Comparison of ENCODE assay signal across 12 cellular contexts in genomic region chr3:149466192-149466591, GRCh38. TPM values are rescaled to one million over a fixed set of nuclear protein-coding genes. Genes with fewer than 3 reads are reported as not detected.
DNase-seq lines count a peak whose midpoint lies in the region; ATAC-seq and TF ChIP-seq lines count a peak whose summit lies in the region.
"Had no signal": no experiment of that assay in that cellular context is flagged by ENCODE, and none has a peak within 500 bp of the region (broad histone marks: within the 10 kb centered on the region; RNA-seq: fewer than 3 reads in every experiment).

No MANE protein-coding gene starts in this region.

- no peaks in the 10 kb centered on the region for H3K36me3 ChIP-seq in mammary epithelial cell (ENCODE audit: insufficient read depth, low read length)
- no peaks in the 10 kb centered on the region for H3K36me3 ChIP-seq in upper lobe of right lung
- no peaks in the 10 kb centered on the region for H3K36me3 ChIP-seq in SJCRH30
- H3K36me3 ChIP-seq in sigmoid colon, result no peaks in the 10 kb centered on the region

- dilution Hi-C loops in mammary epithelial cell (cut with HindIII; ENCODE audit: low sequenced_read_pairs), result no loop called here

- CTCF ChIA-PET in mammary epithelial cell (lab: Charles Lee; ENCODE audit: low non-redundant PET), result no interaction called here

- H3K9ac ChIP-seq in mammary epithelial cell (ENCODE audit: insufficient read depth, low read length), result no peak overlapping the region

- WGBS in mammary epithelial cell (ENCODE audit: low coverage, missing lambda C conversion rate), result 86% methylated on average over 4 of the region's 4 CpGs
- 91 to 93% methylated on average over 4 of the region's 4 CpGs for WGBS in sigmoid colon, 2 donors

- H2AFZ ChIP-seq in mammary epithelial cell (ENCODE audit: low read depth, low read length), result peak overlapping the region; percentile 29

- H3K9me3 ChIP-seq in mammary epithelial cell (replicated peaks; ENCODE audit: insufficient read depth, low read length) (no peaks in the 10 kb centered on the region), upper lobe of right lung (no peaks in the 10 kb centered on the region), SJCRH30 (replicated peaks) (no peaks in the 10 kb centered on the region), sigmoid colon (no peaks in the 10 kb centered on the region)
- H3K9me3 ChIP-seq: mucosa of descending colon had no signal

- H4K20me1 ChIP-seq in mammary epithelial cell (ENCODE audit: insufficient read depth, low read length), result no peaks in the 10 kb centered on the region

- no peak overlapping the region for H3K4me3 Mint-ChIP-seq in glutamatergic neuron (ENCODE audit: unreplicated experiment)
- H3K4me3 Mint-ChIP-seq: activated naive CD4-positive, alpha-beta T cell treated with anti-CD3 and anti-CD28 coated beads, Interleukin-2, amount 50 U/mL, for 24 hours had no signal

- H3K27me3 ChIP-seq in mammary epithelial cell (ENCODE audit: insufficient read depth, low read length), result no peaks in the 10 kb centered on the region
- no peaks in the 10 kb centered on the region for H3K27me3 ChIP-seq in upper lobe of right lung
- no peaks in the 10 kb centered on the region for H3K27me3 ChIP-seq in SJCRH30
- no peaks in the 10 kb centered on the region for H3K27me3 ChIP-seq in sigmoid colon

- H3K79me2 ChIP-seq in mammary epithelial cell (ENCODE audit: insufficient read depth, low read length), result no peaks in the 10 kb centered on the region

- H3K27ac ChIP-seq in mammary epithelial cell (ENCODE audit: insufficient read depth, low read depth, low read length) (no peak overlapping the region), upper lobe of right lung (no peak overlapping the region), SJCRH30 (no peak overlapping the region), sigmoid colon (no peak overlapping the region)

- no peak overlapping the region for H3K4me2 ChIP-seq in mammary epithelial cell (ENCODE audit: insufficient read depth, low read depth, low read length)

- H3K4me1 ChIP-seq in mammary epithelial cell (ENCODE audit: insufficient read depth, low read length) (peaks cover 15% of the 10 kb centered on the region), upper lobe of right lung (peaks cover 9% of the 10 kb centered on the region), SJCRH30 (peaks cover 4% of the 10 kb centered on the region), sigmoid colon (no peaks in the 10 kb centered on the region)

- DNase-seq in HS-27A (ENCODE audit: low read depth) (peak; percentile 83), mammary epithelial cell (peak; percentile 50), iPS-NIHi7 (ENCODE audit: extremely low spot score) (peak; percentile 41), upper lobe of right lung (no peak), SJCRH30 (no peak), NCI-H524 treated with DMSO at 0.1 percent for 48 hours (lab: John Stamatoyannopoulos, UW) (no peak), glutamatergic neuron (no peak), sigmoid colon (no peak)
- DNase-seq: activated CD4-positive, alpha-beta T cell treated with anti-CD3 and anti-CD28 coated beads for 48 hours; mucosa of descending colon; SIG-M5 had no signal

- H3K27me3 Mint-ChIP-seq in glutamatergic neuron (ENCODE audit: unreplicated experiment), result peaks cover 7% of the 10 kb centered on the region

- intact Hi-C loops in mammary epithelial cell (cut with micrococcal nuclease), result no loop called here
- intact Hi-C loops in upper lobe of right lung (cut with DNase I), result no loop called here
- intact Hi-C loops in sigmoid colon (cut with DNase I), result no loop called here

- in situ Hi-C loops in mammary epithelial cell (cut with MboI; ENCODE audit: low sequenced_read_pairs in 2 of 2), result no loop called here

- no peak overlapping the region for H3K4me3 ChIP-seq in mammary epithelial cell (replicated peaks in 1 of 3; ENCODE audit: insufficient read depth in 1 of 3, low read depth in 2 of 3, low read length in 3 of 3)
- no peak overlapping the region for H3K4me3 ChIP-seq in upper lobe of right lung
- H3K4me3 ChIP-seq in SJCRH30, result no peak overlapping the region
- H3K4me3 ChIP-seq in sigmoid colon, result no peak overlapping the region
- H3K4me3 ChIP-seq: mucosa of descending colon had no signal

- peak; percentile 76 for ATAC-seq in upper lobe of right lung
- ATAC-seq: mucosa of descending colon had no signal

- no peak overlapping the region for H3K27ac Mint-ChIP-seq in glutamatergic neuron (ENCODE audit: unreplicated experiment)
- H3K27ac Mint-ChIP-seq: activated naive CD4-positive, alpha-beta T cell treated with anti-CD3 and anti-CD28 coated beads, Interleukin-2, amount 50 U/mL, for 24 hours had no signal

- BruUV-seq in mammary epithelial cell (replicated peaks; lab: Mats Ljungman, UMichigan), result no TSS peak

- H3K4me1 Mint-ChIP-seq in glutamatergic neuron (ENCODE audit: low read depth, unreplicated experiment), result peaks cover 7% of the 10 kb centered on the region
- H3K4me1 Mint-ChIP-seq: activated naive CD4-positive, alpha-beta T cell treated with anti-CD3 and anti-CD28 coated beads, Interleukin-2, amount 50 U/mL, for 24 hours had no signal

- TF ChIP-seq EP300 in sigmoid colon (IDR thresholded peaks at IDR 0.05), result no peak

- peaks cover 4% of the 10 kb centered on the region for H3K36me3 Mint-ChIP-seq in glutamatergic neuron (ENCODE audit: unreplicated experiment)
- H3K36me3 Mint-ChIP-seq: activated naive CD4-positive, alpha-beta T cell treated with anti-CD3 and anti-CD28 coated beads, Interleukin-2, amount 50 U/mL, for 24 hours had no signal

- TF ChIP-seq CTCF in mammary epithelial cell (conservative IDR thresholded peaks at IDR 0.05 in 1 of 2, IDR thresholded peaks at IDR 0.05 in 1 of 2; ENCODE audit: extremely low read depth in 1 of 2, insufficient read depth in 1 of 2, low read depth in 1 of 2, low read length in 2 of 2) (no peak), upper lobe of right lung (IDR thresholded peaks at IDR 0.05) (no peak), glutamatergic neuron (IDR thresholded peaks at IDR 0.05; ENCODE audit: partially characterized antibody, unreplicated experiment) (no peak), sigmoid colon (IDR thresholded peaks at IDR 0.05) (no peak)

- no peak for TF ChIP-seq POLR2A in sigmoid colon (IDR thresholded peaks at IDR 0.05)

- H3K9me3 Mint-ChIP-seq in glutamatergic neuron (ENCODE audit: unreplicated experiment), result no peaks in the 10 kb centered on the region
- H3K9me3 Mint-ChIP-seq: activated naive CD4-positive, alpha-beta T cell treated with anti-CD3 and anti-CD28 coated beads, Interleukin-2, amount 50 U/mL, for 24 hours had no signal

RNA-seq across cellular contexts. Expression of gene TM4SF4, which starts 8.3 kb away (rescaled TPM):
- total RNA-seq in mammary epithelial cell (not detected), upper lobe of right lung (0.49 TPM), glutamatergic neuron (ENCODE audit: unreplicated experiment) (not detected), sigmoid colon (10 to 100 TPM in 2 of 4 donors, 1 to 10 TPM in 2; 4.1 to 17.1 (median 10.6) TPM)
- polyA plus RNA-seq in mammary epithelial cell (not detected), sigmoid colon (1 to 10 TPM in 1 of 3 donors, under 1 TPM in 1, not detected in 1; 0.92 to 5.8 TPM)
- polyA minus RNA-seq in mammary epithelial cell, result not detected
- not detected in 2 replicates for total RNA-seq in SJCRH30 (2014; rRNA removed; shearing (Covaris generic))

Comparison
In these comparisons a context has a peak if more than half of its experiments do, and no peak if none do; other contexts are left out.
1. DNase-seq: peak in HS-27A (single experiment), mammary epithelial cell (single experiment) and iPS-NIHi7 (single experiment); none in upper lobe of right lung (single experiment), SJCRH30 (0 of 2), NCI-H524 treated with DMSO at 0.1 percent for 48 hours (single experiment), glutamatergic neuron (single experiment) and sigmoid colon (single experiment).